ENCODE assay signal across 19 cellular contexts in the genomic region with DNA sequence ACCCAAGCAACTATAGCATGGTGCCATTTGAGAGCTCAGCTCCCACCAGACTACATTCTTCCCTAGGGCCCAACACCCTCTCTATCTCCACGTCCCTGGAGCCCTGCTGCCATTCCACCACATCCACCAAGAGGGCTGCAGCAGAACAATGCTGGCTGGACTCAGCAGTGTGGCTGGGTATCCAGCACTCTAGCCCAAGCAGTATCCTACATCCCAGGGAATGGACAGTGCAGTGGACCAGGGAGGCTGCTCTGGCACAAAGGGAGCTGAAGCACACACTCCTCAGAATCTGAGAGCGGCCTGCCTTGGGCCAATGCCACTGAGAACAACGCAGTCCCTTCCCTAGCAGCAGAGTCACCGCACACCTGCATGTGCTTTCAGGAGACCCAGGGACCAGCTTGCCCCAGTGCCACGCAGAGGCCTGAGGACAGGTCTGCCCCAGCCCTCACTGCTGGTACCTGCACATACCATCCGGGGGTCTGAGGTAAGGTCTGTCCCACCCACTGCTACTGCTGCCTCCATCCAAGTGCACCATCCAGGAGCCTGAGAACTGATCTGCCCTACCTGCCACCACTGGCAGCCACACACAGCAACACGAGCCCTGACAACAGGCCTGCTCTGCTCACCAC.
"Had no signal": no experiment of that assay in that cellular context is flagged by ENCODE, and none has a peak within 500 bp of the region (broad histone marks: within the 10 kb centered on the region; RNA-seq: fewer than 3 reads in every experiment).

No MANE protein-coding gene starts in this region.

- H3K27ac ChIP-seq: coronary artery, neutrophil, pancreas, right lobe of liver, stomach, thyroid gland had no signal

- DNase-seq: dermis blood vessel endothelial cell; effector memory CD4-positive, alpha-beta T cell; erythroblast; head of caudate nucleus; mesenchymal stem cell; naive thymus-derived CD4-positive, alpha-beta T cell; right lobe of liver; stimulated activated CD4-positive, alpha-beta T cell treated with anti-CD3 and anti-CD28 coated beads, Interleukin-2, amount 100 ng/mL, for 24 hours; stimulated activated CD4-positive, alpha-beta T cell treated with anti-CD3 and anti-CD28 coated beads, Interleukin-4, amount 100 ng/mL, for 24 hours; stimulated activated naive B cell treated with anti-CD40 and anti-IgM and Interleukin-4, amounts not matched to agents 10 μg/mL and 1 μg/mL and 100 μg/mL, for 72 hours; stomach; thyroid gland; trophoblast cell had no signal

- H3K4me3 ChIP-seq: coronary artery, pancreas, right lobe of liver, smooth muscle cell, stomach, thyroid gland had no signal

- H3K36me3 ChIP-seq: neutrophil, pancreas, right lobe of liver had no signal

- H3K4me1 Mint-ChIP-seq: mesothelial cell of epicardium; naive thymus-derived CD4-positive, alpha-beta T cell had no signal

- H3K9me3 ChIP-seq: neutrophil, pancreas, right lobe of liver, thyroid gland had no signal

- H3K27me3 ChIP-seq: neutrophil, pancreas, right lobe of liver, stomach, thyroid gland had no signal

- ATAC-seq: left lobe of liver; naive thymus-derived CD4-positive, alpha-beta T cell; pancreas; stimulated activated naive B cell treated with anti-CD40 and anti-IgM and Interleukin-4, amounts not matched to agents 10 μg/mL and 1 μg/mL and 100 μg/mL, for 72 hours had no signal

- H3K4me3 Mint-ChIP-seq: mesothelial cell of epicardium; naive thymus-derived CD4-positive, alpha-beta T cell; stimulated activated naive B cell treated with anti-CD40 and anti-IgM and Interleukin-4, amounts not matched to agents 10 μg/mL and 1 μg/mL and 100 μg/mL, for 72 hours had no signal

- H3K27ac Mint-ChIP-seq: mesothelial cell of epicardium; naive thymus-derived CD4-positive, alpha-beta T cell; stimulated activated naive B cell treated with anti-CD40 and anti-IgM and Interleukin-4, amounts not matched to agents 10 μg/mL and 1 μg/mL and 100 μg/mL, for 72 hours had no signal

- H3K27me3 Mint-ChIP-seq: naive thymus-derived CD4-positive, alpha-beta T cell; stimulated activated naive B cell treated with anti-CD40 and anti-IgM and Interleukin-4, amounts not matched to agents 10 μg/mL and 1 μg/mL and 100 μg/mL, for 72 hours had no signal

- H3K4me1 ChIP-seq: pancreas, right lobe of liver, stomach, thyroid gland had no signal
